6 cellular contexts compared by ENCODE assay signal in genomic region chr17:74804683-74805082, GRCh38. TPM values are rescaled to one million over a fixed set of nuclear protein-coding genes. Genes with fewer than 3 reads are reported as not detected.
"Had no signal": no experiment of that assay in that cellular context is flagged by ENCODE, and none has a peak within 500 bp of the region (broad histone marks: within the 10 kb centered on the region; RNA-seq: fewer than 3 reads in every experiment).

No MANE protein-coding gene starts in this region.

- ATAC-seq: HepG2, K562 had no signal

- H3K4me3 ChIP-seq: K562 had no signal

- H3K27ac ChIP-seq: HL-60 had no signal

- DNase-seq: IMR-90, KBM-7 had no signal

RNA-seq across cellular contexts. Expression of gene GRIN2C, which starts 55.0 kb away (rescaled TPM):
- total RNA-seq: IMR-90 had no signal
- polyA plus RNA-seq: IgD-negative memory B cell had no signal
